In genomic region chr21:45137612-45137937, GRCh38 we compare ENCODE assay signal across 4 cellular contexts.
"Had no signal": no experiment of that assay in that cellular context is flagged by ENCODE, and none has a peak within 500 bp of the region (broad histone marks: within the 10 kb centered on the region; RNA-seq: fewer than 3 reads in every experiment).

No MANE protein-coding gene starts in this region.

- H3K36me3 ChIP-seq: esophagus squamous epithelium, uterus had no signal

- H3K9me3 Mint-ChIP-seq: nephron had no signal

- H3K27ac Mint-ChIP-seq: nephron had no signal

- H3K27me3 ChIP-seq: brain microvascular endothelial cell, esophagus squamous epithelium, uterus had no signal

- H3K27ac ChIP-seq: esophagus squamous epithelium, uterus had no signal

- H3K4me3 ChIP-seq: esophagus squamous epithelium, uterus had no signal

- H3K4me3 Mint-ChIP-seq: nephron had no signal

- H3K9me3 ChIP-seq: esophagus squamous epithelium, uterus had no signal

- DNase-seq: esophagus squamous epithelium had no signal

- H3K4me1 ChIP-seq: uterus had no signal
